Comparison of ENCODE assay signal across 9 cellular contexts in genomic region chr7:154794147-154794780, GRCh38.
DNase-seq lines count a peak whose midpoint lies in the region; ATAC-seq, FAIRE-seq and TF ChIP-seq lines count a peak whose summit lies in the region.
"Had no signal": no experiment of that assay in that cellular context is flagged by ENCODE, and none has a peak within 500 bp of the region (broad histone marks: within the 10 kb centered on the region; RNA-seq: fewer than 3 reads in every experiment).

No MANE protein-coding gene starts in this region.

- no peak for TF ChIP-seq POLR2A in GM12892 (IDR thresholded peaks at IDR 0.05; ENCODE audit: low read depth, low read length)
- no peak; a peak in 1 of 3 replicates for TF ChIP-seq POLR2A in H1 (IDR thresholded peaks at IDR 0.05; ENCODE audit: control extremely low read depth in 1 of 2, low read depth in 2 of 2, low read length in 2 of 2)
- TF ChIP-seq POLR2A in prostate gland (IDR thresholded peaks at IDR 0.05): no peak

- H3K4ac ChIP-seq in H1 (replicated peaks; ENCODE audit: insufficient read length, low read depth, low read length): peak overlapping the region; percentile 65

- DNase-seq in GM12892 (ENCODE audit: insufficient read length) (peak; percentile 22), H1 (ENCODE audit: low read depth in 1 of 2, low spot score in 2 of 2) (peak in 1 of 2 experiments; percentile 90), prostate gland (ENCODE audit: low spot score) (no peak), GM10266 (ENCODE audit: extremely low spot score) (no peak), cerebellar nuclear complex (lab: John Stamatoyannopoulos, UW) (no peak), KBM-7 (no peak)

- H3K56ac ChIP-seq in H1 (replicated peaks; ENCODE audit: insufficient read length, low read depth, low read length): no peak overlapping the region

- H2BK15ac ChIP-seq in H1 (ENCODE audit: low read length): no peak overlapping the region; the same call in 1 of the 2 replicates

- H3K23ac ChIP-seq in H1 (ENCODE audit: insufficient read length): no peak overlapping the region

- H2BK120ac ChIP-seq in H1 (replicated peaks; ENCODE audit: low read depth, low read length): no peak overlapping the region

- H3K18ac ChIP-seq in H1 (ENCODE audit: extremely low read depth, low read length): peak overlapping the region; percentile 93

- peak overlapping the region; percentile 18; the same call in 1 of the 2 replicates for H2BK20ac ChIP-seq in H1 (ENCODE audit: low read length)

- peaks cover 3% of the 10 kb centered on the region; the same call in 1 of the 2 replicates for H3K23me2 ChIP-seq in H1 (ENCODE audit: low read depth, low read length)

- peak; percentile 62 to 73 for TF ChIP-seq RAD21 in H1 (IDR thresholded peaks at IDR 0.05 in 1 of 2, conservative IDR thresholded peaks at IDR 0.05 in 1 of 2; ENCODE audit: low read depth in 2 of 2, low read length in 2 of 2)

- no peak for TF ChIP-seq EP300 in H1 (IDR thresholded peaks at IDR 0.05; ENCODE audit: borderline replicate concordance in 1 of 2, low read depth in 2 of 2, low read length in 2 of 2)

- H3K4me3 ChIP-seq in HUES6 (ENCODE audit: low read depth, low read length) (peak overlapping the region; percentile 62), H1 (ENCODE audit: extremely low read depth in 1 of 4, insufficient read depth in 2 of 4, low read depth in 3 of 4, low read length in 4 of 4) (peak overlapping the region; percentile 11 to 57 (median 32); a peak in 7 of 8 replicates), prostate gland (no peak overlapping the region)
- H3K4me3 ChIP-seq: cardiac muscle cell had no signal

- no peaks in the 10 kb centered on the region for H3K79me1 ChIP-seq in H1 (ENCODE audit: low read depth, low read length)

- CTCF ChIA-PET in H1 (lab: Charles Lee; ENCODE audit: partially characterized antibody): interaction anchor here (0.5 to 3.8 kb wide), 18 partner anchors 10 to 723 kb away, joined by 3 to 31 read pairs (median 4); no protein-coding TSS in a partner anchor

- H2AFZ ChIP-seq in H1 (ENCODE audit: low read length): peak overlapping the region; percentile 87; the same call in 1 of the 2 replicates

- H3K4me2 ChIP-seq in H1 (ENCODE audit: insufficient read depth in 1 of 2, low read depth in 2 of 2, low read length in 2 of 2): peak overlapping the region; percentile 31 to 76

- H3K27ac ChIP-seq in HUES6 (ENCODE audit: low read depth, low read length) (no peak overlapping the region), H1 (ENCODE audit: low read depth, low read length) (no peak overlapping the region), prostate gland (no peak overlapping the region)

- H3K9ac ChIP-seq in HUES6 (ENCODE audit: low read length): peak overlapping the region; percentile 55
- H3K9ac ChIP-seq in H1 (replicated peaks in 1 of 4; ENCODE audit: extremely low read depth in 1 of 4, low read depth in 3 of 4, low read length in 3 of 4): peak overlapping the region in 1 of 4 experiments; percentile 25; a peak in 2 of 7 replicates

- no peaks in the 10 kb centered on the region for H4K20me1 ChIP-seq in H1 (replicated peaks in 1 of 2; ENCODE audit: control insufficient read depth in 1 of 2, insufficient read depth in 2 of 2, low read length in 2 of 2)

- H4K5ac ChIP-seq in H1 (ENCODE audit: insufficient read length, low read depth, low read length): no peak overlapping the region

- H3K27me3 ChIP-seq in HUES6 (ENCODE audit: control insufficient read depth, insufficient read depth, low read length) (peaks cover 4% of the 10 kb centered on the region), H1 (replicated peaks in 1 of 4; ENCODE audit: control insufficient read depth in 3 of 4, extremely low read depth in 1 of 4, insufficient read depth in 3 of 4, low read length in 3 of 4) (no peaks in the 10 kb centered on the region; a peak in 1 of 7 replicates), prostate gland (replicated peaks; ENCODE audit: insufficient read depth) (no peaks in the 10 kb centered on the region)
- H3K27me3 ChIP-seq: cardiac muscle cell had no signal

- ATAC-seq in GM21576 (IDR thresholded peaks at IDR 0.05; ENCODE audit: unreplicated experiment): no peak

- no peaks in the 10 kb centered on the region for H3K9me3 ChIP-seq in HUES6 (ENCODE audit: control insufficient read depth, insufficient read depth, low read depth, low read length)
- H3K9me3 ChIP-seq in H1 (ENCODE audit: insufficient read depth in 2 of 2, low read depth in 1 of 2, low read length in 1 of 2): no peaks in the 10 kb centered on the region
- H3K9me3 ChIP-seq in prostate gland: no peaks in the 10 kb centered on the region

- no peak overlapping the region for H3K14ac ChIP-seq in H1 (ENCODE audit: insufficient read length)

- peak overlapping the region; percentile 84 for H4K8ac ChIP-seq in H1 (ENCODE audit: extremely low read depth, insufficient read depth, low read length)

- POLR2A ChIA-PET in H1 (lab: Charles Lee; ENCODE audit: partially characterized antibody): no interaction called here

- no peak overlapping the region for H2AK5ac ChIP-seq in H1 (ENCODE audit: low read depth, low read length)

- H3K4me1 ChIP-seq in HUES6 (ENCODE audit: control insufficient read depth, insufficient read depth, low read length) (0 out of 2 replicates have a peak, but pooled peaks cover 5% of the 10 kb centered on the region), H1 (replicated peaks in 1 of 4; ENCODE audit: control insufficient read depth in 3 of 4, insufficient read depth in 4 of 4, low read length in 3 of 4) (peaks cover 0 to 2% (median 0%) of the 10 kb centered on the region in 4 experiments; a peak in 3 of 7 replicates), prostate gland (replicated peaks) (no peaks in the 10 kb centered on the region)

- 17% methylated on average over 40 of the region's 50 CpGs; no CpG with 5 or more reads in 1 of the 2 experiments for WGBS in H1 (ENCODE audit: extremely low coverage in 1 of 2, insufficient coverage in 1 of 2, insufficient read length in 1 of 2, insufficient replicate concordance in 2 of 2, low coverage in 1 of 2, low lambda C conversion rate in 2 of 2, missing lambda C conversion rate in 1 of 2), 2 experiments
- WGBS in prostate gland: 12% methylated on average over 48 of the region's 50 CpGs

- H4K91ac ChIP-seq in H1 (replicated peaks; ENCODE audit: insufficient read length, low read length): peak overlapping the region; percentile 82

- FAIRE-seq in GM12892 (lab: Jason Lieb, UNC) (no peak), H1 (lab: Jason Lieb, UNC) (no peak)

- in situ Hi-C loops in KBM-7 (cut with MboI; ENCODE audit: low pct_unique_long_range_greater_than_20kb, low sequenced_read_pairs): no loop called here

- intact Hi-C loops in prostate gland (cut with DNase I): no loop called here

- no peaks in the 10 kb centered on the region for H3K79me2 ChIP-seq in H1 (ENCODE audit: control insufficient read depth in 1 of 2, insufficient read depth in 2 of 2, low read length in 2 of 2)

- peak overlapping the region; percentile 63; the same call in 1 of the 2 replicates for H2BK5ac ChIP-seq in H1 (ENCODE audit: low read depth, low read length)

- peak; percentile 83 to 91 (median 90) for TF ChIP-seq CTCF in H1 (IDR thresholded peaks at IDR 0.05; ENCODE audit: control extremely low read depth in 1 of 3, insufficient read depth in 1 of 3, low read depth in 1 of 3, low read length in 3 of 3)
- TF ChIP-seq CTCF in prostate gland (IDR thresholded peaks at IDR 0.05): peak in 3 of 4 experiments; percentile 7 to 45 (median 35)
- no peak for TF ChIP-seq CTCF in GM10266 (IDR thresholded peaks at IDR 0.05; ENCODE audit: control insufficient read depth, insufficient read depth, low read depth, missing control alignments)

- peak overlapping the region; percentile 60; the same call in 1 of the 2 replicates for H2BK12ac ChIP-seq in H1 (ENCODE audit: low read depth, low read length)

- no peaks in the 10 kb centered on the region for H3K36me3 ChIP-seq in HUES6 (ENCODE audit: control insufficient read depth, insufficient read depth, low read length)
- no peaks in the 10 kb centered on the region for H3K36me3 ChIP-seq in H1 (ENCODE audit: control insufficient read depth in 2 of 4, insufficient read depth in 4 of 4, low read length in 3 of 4)
- no peaks in the 10 kb centered on the region for H3K36me3 ChIP-seq in prostate gland
- H3K36me3 ChIP-seq: cardiac muscle cell had no signal

TF ChIP-seq in H1, 55 proteins besides CTCF, POLR2A, EP300 and RAD21:
- peak; percentile 42 for TF ChIP-seq CTBP2 (IDR thresholded peaks at IDR 0.05; ENCODE audit: borderline replicate concordance, insufficient read depth, insufficient read length, low read length)
- 0 out of 2 replicates have a peak, but pooled peaks have one; percentile 50 for TF ChIP-seq YY1 (IDR thresholded peaks at IDR 0.05; ENCODE audit: low read depth, low read length)
- no peak for TF ChIP-seq KDM5A (IDR thresholded peaks at IDR 0.05; ENCODE audit: low read length)
- no peak for TF ChIP-seq ZNF274 (IDR thresholded peaks at IDR 0.05; ENCODE audit: borderline replicate concordance, extremely low read depth, low read length)
- peak; percentile 79 for TF ChIP-seq GABPA (IDR thresholded peaks at IDR 0.05; ENCODE audit: borderline replicate concordance, insufficient read depth, low read length)
- TF ChIP-seq SP4 (IDR thresholded peaks at IDR 0.05; ENCODE audit: low read length): no peak
- TF ChIP-seq HDAC2 (IDR thresholded peaks at IDR 0.05; ENCODE audit: borderline replicate concordance in 1 of 2, low read depth in 2 of 2, low read length in 2 of 2): peak in 1 of 2 experiments; percentile 47; a peak in 1 of 4 replicates
- peak; percentile 58; the same call in 1 of the 2 replicates for TF ChIP-seq TCF12 (IDR thresholded peaks at IDR 0.05; ENCODE audit: low read depth, low read length)
- 0 out of 2 replicates have a peak, but pooled peaks have one; percentile 22 for TF ChIP-seq TBP (IDR thresholded peaks at IDR 0.05; ENCODE audit: low read depth, low read length)
- TF ChIP-seq MAX (IDR thresholded peaks at IDR 0.05): peak; percentile 76
- peak; percentile 75 for TF ChIP-seq KDM4A (IDR thresholded peaks at IDR 0.05; ENCODE audit: low read depth, low read length, severe bottlenecking)
- TF ChIP-seq PHF8 (conservative IDR thresholded peaks at IDR 0.05; ENCODE audit: low read depth, low read length): 0 out of 2 replicates have a peak, but pooled peaks have one; percentile 26
- TF ChIP-seq E2F6 (IDR thresholded peaks at IDR 0.05): peak; percentile 48; the same call in 1 of the 2 replicates
- TF ChIP-seq SUZ12 (IDR thresholded peaks at IDR 0.05; ENCODE audit: low read length): 0 out of 2 replicates have a peak, but pooled peaks have one; percentile 8

Comparison
In these comparisons a context has a peak if more than half of its experiments do, and no peak if none do; other contexts are left out.
1. H3K4me3 ChIP-seq: peak in HUES6 (single experiment) and H1 (4 of 4); none in prostate gland (0 of 2).